ENCODE assay signal across 27 cellular contexts in genomic region chr3:58728723-58729122, GRCh38.
"Had no signal": no experiment of that assay in that cellular context is flagged by ENCODE, and none has a peak within 500 bp of the region (broad histone marks: within the 10 kb centered on the region; RNA-seq: fewer than 3 reads in every experiment).

No MANE protein-coding gene starts in this region.

- H3K4me3 Mint-ChIP-seq: activated CD8-positive, alpha-beta T cell treated with anti-CD3 and anti-CD28 coated beads for 36 hours; activated naive CD8-positive, alpha-beta T cell treated with anti-CD3 and anti-CD28 coated beads for 36 hours; activated naive CD8-positive, alpha-beta T cell treated with anti-CD3 and anti-CD28 coated beads, Interleukin-2, amount 50 U/mL, for 24 hours; effector memory CD8-positive, alpha-beta T cell had no signal

- H3K27ac Mint-ChIP-seq: activated CD8-positive, alpha-beta T cell treated with anti-CD3 and anti-CD28 coated beads for 36 hours; activated naive CD8-positive, alpha-beta T cell treated with anti-CD3 and anti-CD28 coated beads for 36 hours; activated naive CD8-positive, alpha-beta T cell treated with anti-CD3 and anti-CD28 coated beads, Interleukin-2, amount 50 U/mL, for 24 hours; effector memory CD8-positive, alpha-beta T cell had no signal

- H3K4me1 Mint-ChIP-seq: activated naive CD8-positive, alpha-beta T cell treated with anti-CD3 and anti-CD28 coated beads for 36 hours; activated naive CD8-positive, alpha-beta T cell treated with anti-CD3 and anti-CD28 coated beads, Interleukin-2, amount 50 U/mL, for 24 hours had no signal

- DNase-seq: activated CD4-positive, alpha-beta T cell treated with anti-CD3 and anti-CD28 coated beads for 48 hours; activated CD4-positive, alpha-beta T cell treated with anti-CD3 and anti-CD28 coated beads, Interleukin-2, amount 50 U/mL, for 1 hour; activated CD4-positive, alpha-beta T cell treated with anti-CD3 and anti-CD28 coated beads, Interleukin-2, amount 50 U/mL, for 48 hours; activated CD4-positive, CD25-positive, alpha-beta regulatory T cell; activated CD4-positive, CD25-positive, alpha-beta regulatory T cell treated with anti-CD3 and anti-CD28 coated beads, Interleukin-2, amount 50 U/mL, for 72 hours; activated CD8-positive, alpha-beta memory T cell treated with anti-CD3 and anti-CD28 coated beads for 24 hours; activated CD8-positive, alpha-beta T cell treated with anti-CD3 and anti-CD28 coated beads for 36 hours; activated gamma-delta T cell; activated naive CD4-positive, alpha-beta T cell; activated naive CD4-positive, alpha-beta T cell treated with anti-CD3 and anti-CD28 coated beads, Interleukin-2, amount 50 U/mL, for 16 hours; activated naive CD8-positive, alpha-beta T cell treated with anti-CD3 and anti-CD28 coated beads for 36 hours; activated naive CD8-positive, alpha-beta T cell treated with anti-CD3 and anti-CD28 coated beads, Interleukin-2, amount 50 U/mL, for 24 hours; activated T-cell treated with anti-CD3 and anti-CD28 coated beads, Interleukin-2, amount 50 U/mL, for 1 hour; activated T-cell treated with anti-CD3 and anti-CD28 coated beads, Interleukin-2, amount 50 U/mL, for 48 hours; adrenal gland; amygdala; aorta; body of pancreas; caudate nucleus; cortex of kidney; dermis blood vessel endothelial cell; effector CD4-positive, alpha-beta T cell; effector memory CD8-positive, alpha-beta T cell; erythroblast; foreskin keratinocyte; gastrocnemius medialis; T-helper 2 cell had no signal

- H3K27me3 Mint-ChIP-seq: activated naive CD8-positive, alpha-beta T cell treated with anti-CD3 and anti-CD28 coated beads, Interleukin-2, amount 50 U/mL, for 24 hours; effector memory CD8-positive, alpha-beta T cell had no signal

- H3K9me3 Mint-ChIP-seq: activated CD8-positive, alpha-beta T cell treated with anti-CD3 and anti-CD28 coated beads for 36 hours; activated naive CD8-positive, alpha-beta T cell treated with anti-CD3 and anti-CD28 coated beads for 36 hours; activated naive CD8-positive, alpha-beta T cell treated with anti-CD3 and anti-CD28 coated beads, Interleukin-2, amount 50 U/mL, for 24 hours had no signal

- H3K36me3 Mint-ChIP-seq: activated naive CD8-positive, alpha-beta T cell treated with anti-CD3 and anti-CD28 coated beads for 36 hours had no signal

- ATAC-seq: activated CD8-positive, alpha-beta T cell treated with anti-CD3 and anti-CD28 coated beads for 36 hours; activated naive CD8-positive, alpha-beta T cell treated with anti-CD3 and anti-CD28 coated beads, Interleukin-2, amount 50 U/mL, for 24 hours; body of pancreas; effector memory CD8-positive, alpha-beta T cell; foreskin keratinocyte; gastrocnemius medialis had no signal
